9 cellular contexts compared by ENCODE assay signal in the genomic region with DNA sequence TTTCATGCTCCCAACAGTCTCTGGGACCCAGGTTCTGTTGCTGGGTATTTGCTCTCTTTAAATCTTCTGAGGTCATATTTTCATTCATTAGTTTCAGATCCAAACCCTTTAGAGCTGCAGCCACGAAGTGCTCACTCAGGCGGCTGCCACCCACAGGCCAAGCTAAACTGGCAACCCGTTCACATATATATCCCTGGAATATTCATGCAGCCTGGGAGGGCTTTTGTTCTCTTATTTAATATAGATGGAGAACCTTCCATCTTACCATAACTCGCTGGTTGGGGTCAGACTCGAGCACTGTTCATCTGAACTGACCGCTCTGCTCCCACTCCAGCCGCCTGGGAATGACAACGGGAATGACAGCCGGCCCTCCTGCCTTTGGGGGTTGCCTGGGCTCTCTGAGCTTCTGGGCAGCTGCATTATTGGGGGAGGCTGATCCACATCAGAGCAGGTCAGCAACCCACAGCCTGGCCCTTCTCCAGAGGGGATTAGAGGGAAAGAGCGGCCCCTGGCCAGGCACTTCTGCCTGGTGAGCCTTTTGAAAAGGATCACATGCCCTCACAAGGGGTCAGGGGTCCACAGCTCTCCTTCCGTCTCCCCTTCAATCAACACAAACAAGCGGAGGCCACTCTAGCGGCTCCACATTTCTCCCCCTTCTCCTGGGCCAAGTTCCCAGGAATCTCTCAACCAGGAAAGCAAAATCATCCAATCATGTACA. TPM values are rescaled to one million over a fixed set of nuclear protein-coding genes. Genes with fewer than 3 reads are reported as not detected.
A peak's percentile ranks its signal among the peaks of the same experiment; 100 is the strongest.
DNase-seq lines count a peak whose midpoint lies in the region; ATAC-seq and TF ChIP-seq lines count a peak whose summit lies in the region.
"Had no signal": no experiment of that assay in that cellular context is flagged by ENCODE, and none has a peak within 500 bp of the region (broad histone marks: within the 10 kb centered on the region; RNA-seq: fewer than 3 reads in every experiment).

No MANE protein-coding gene starts in this region.

- H3K9me2 ChIP-seq in MM.1S (replicated peaks; ENCODE audit: insufficient read depth, low read length), result no peaks in the 10 kb centered on the region

- H3K36me3 ChIP-seq in MM.1S (replicated peaks; ENCODE audit: insufficient read depth, low read length), result peaks cover 6% of the 10 kb centered on the region; the same call in 1 of the 2 replicates

- H3K4me3 ChIP-seq in MM.1S (ENCODE audit: low read length) (peak overlapping the region; percentile 44), fibroblast of pulmonary artery (replicated peaks; ENCODE audit: low read depth, low read length) (no peak overlapping the region)

- no peaks in the 10 kb centered on the region for H3K27me3 ChIP-seq in MM.1S (replicated peaks; ENCODE audit: insufficient read depth, low read length)

- intact Hi-C loops in sciatic nerve (cut with DNase I), result no loop called here

- H3F3A ChIP-seq in MM.1S (ENCODE audit: insufficient read depth, low read length), result peaks cover 31% of the 10 kb centered on the region

- peak; percentile 54 for DNase-seq in MM.1S
- DNase-seq in fibroblast of pulmonary artery (ENCODE audit: low read depth), result no peak
- no peak for DNase-seq in sciatic nerve (ENCODE audit: low spot score)
- DNase-seq in NCI-H82 (lab: John Stamatoyannopoulos, UW), result no peak
- no peak for DNase-seq in UCSD-AML1 (lab: John Stamatoyannopoulos, UW; ENCODE audit: unreplicated experiment)
- DNase-seq in NCI-H1417 (lab: John Stamatoyannopoulos, UW), result no peak
- no peak for DNase-seq in NCI-H524 treated with DMSO at 0.1 percent for 48 hours (lab: John Stamatoyannopoulos, UW)
- DNase-seq: NCI-H1694 treated with DMSO at 0.1 percent for 48 hours had no signal

- peak overlapping the region; percentile 85 for H3K4me2 ChIP-seq in MM.1S (ENCODE audit: low read depth, low read length)

- H4K20me1 ChIP-seq in MM.1S (ENCODE audit: insufficient read depth, low read length), result no peaks in the 10 kb centered on the region

- no peaks in the 10 kb centered on the region for H3K9me3 ChIP-seq in MM.1S (replicated peaks; ENCODE audit: insufficient read depth, low read length)

- H3K27ac ChIP-seq in MM.1S (ENCODE audit: low read length), result peak overlapping the region; percentile 98

- peak overlapping the region; percentile 77 for H3K9ac ChIP-seq in MM.1S (ENCODE audit: low read length)

- H2AFZ ChIP-seq in MM.1S (ENCODE audit: low read length), result no peak overlapping the region

- H3K4me1 ChIP-seq in MM.1S (ENCODE audit: low read length), result peaks cover 43% of the 10 kb centered on the region

- TF ChIP-seq CTCF in GM12872 (IDR thresholded peaks at IDR 0.05; ENCODE audit: insufficient read depth, low read depth, low read length) (peak; percentile 26; the same call in 1 of the 3 replicates), MM.1S (IDR thresholded peaks at IDR 0.05; ENCODE audit: low read length) (peak; percentile 56), fibroblast of pulmonary artery (IDR thresholded peaks at IDR 0.05; ENCODE audit: low read length, missing control alignments) (peak; percentile 20)

- ATAC-seq in sciatic nerve, result peak; percentile 6

- peaks cover 94% of the 10 kb centered on the region for H3K79me2 ChIP-seq in MM.1S (ENCODE audit: low read length)

RNA-seq across cellular contexts. Expression of a gene that starts 11.9 kb away (rescaled TPM):
- 72.7 TPM for total RNA-seq in sciatic nerve

RNA-seq across cellular contexts. Expression of a gene that starts 56.3 kb away (rescaled TPM):
- total RNA-seq in sciatic nerve, result 184 TPM

RNA-seq across cellular contexts. Expression of a gene that starts 59.1 kb away (rescaled TPM):
- 67.6 TPM for total RNA-seq in sciatic nerve
